Comparison of ENCODE assay signal across 8 cellular contexts in the genomic region with DNA sequence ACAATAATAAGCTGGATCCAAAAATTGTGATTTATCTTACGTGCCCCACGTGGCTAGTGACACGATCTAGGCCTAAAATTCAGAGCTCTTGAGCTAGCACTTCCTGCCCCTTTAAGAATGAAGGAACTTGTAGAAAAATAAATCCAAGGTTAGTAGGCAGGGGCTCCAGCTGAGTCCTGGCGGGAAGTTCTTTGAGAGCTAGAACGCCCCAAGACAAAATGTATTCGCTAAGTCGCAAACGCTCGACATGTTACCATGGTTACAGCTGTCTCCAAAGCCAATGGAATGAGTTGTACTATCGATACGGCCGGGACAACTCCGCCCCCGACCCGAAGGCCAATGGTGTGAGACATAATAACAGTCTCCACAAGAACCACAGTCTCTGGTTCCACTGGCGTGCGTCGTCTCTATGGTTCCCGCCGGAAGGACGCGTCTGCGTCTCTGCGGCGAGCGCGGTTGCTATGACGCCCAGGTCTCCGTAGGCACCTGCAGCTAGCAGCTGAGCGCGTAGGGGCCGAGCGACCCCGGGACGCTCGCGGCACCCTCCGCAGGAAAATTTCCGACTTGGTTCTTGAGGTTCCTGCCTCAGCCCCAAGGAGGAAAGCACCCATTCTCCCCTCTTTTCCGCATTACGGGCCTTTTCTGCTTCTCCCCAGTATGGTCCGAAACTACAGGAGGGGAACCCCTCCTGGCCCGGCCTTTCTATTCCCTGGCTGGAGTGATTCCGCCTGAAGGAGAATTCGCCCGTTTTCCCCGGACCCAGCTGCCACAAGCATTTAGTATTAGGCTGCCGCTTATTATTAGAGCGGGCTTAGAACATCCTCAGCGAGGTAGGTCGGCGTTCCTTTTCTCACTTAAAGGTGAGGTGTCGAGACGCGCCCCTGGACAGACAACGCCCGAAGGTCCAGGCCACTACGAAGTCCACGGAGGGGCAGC. TPM values are rescaled to one million over a fixed set of nuclear protein-coding genes. Genes with fewer than 3 reads are reported as not detected.
DNase-seq lines count a peak whose midpoint lies in the region; ATAC-seq and TF ChIP-seq lines count a peak whose summit lies in the region.

Gene CCDC30 (plus strand): TSS at position 459 of the 936 bp plus-strand sequence. CDS start 17,266 bp downstream, outside the sequence.

- TF ChIP-seq CTCF in CD14-positive monocyte (IDR thresholded peaks at IDR 0.05) (no peak), lower leg skin (IDR thresholded peaks at IDR 0.05) (no peak)

- peaks cover 0 to 2% (median 1%) of the 10 kb centered on the region in 3 donors for H3K27me3 Mint-ChIP-seq in CD14-positive monocyte (ENCODE audit: low read depth in 3 of 3)
- H3K27me3 Mint-ChIP-seq in activated CD4-positive, alpha-beta memory T cell treated with anti-CD3 and anti-CD28 coated beads, Interleukin-2, amount 10 ng/mL, durations not matched to agents 7 days and 5 days: no peaks in the 10 kb centered on the region

- H3K36me3 Mint-ChIP-seq in CD14-positive monocyte: peaks cover 35 to 41% of the 10 kb centered on the region in 2 donors
- H3K36me3 Mint-ChIP-seq in activated CD4-positive, alpha-beta memory T cell treated with anti-CD3 and anti-CD28 coated beads, Interleukin-2, amount 10 ng/mL, durations not matched to agents 7 days and 5 days (ENCODE audit: low read depth): peaks cover 38% of the 10 kb centered on the region

- CTCF ChIA-PET in activated CD4-positive, alpha-beta memory T cell treated with anti-CD3 and anti-CD28 coated beads, Interleukin-2, amount 10 ng/mL, durations not matched to agents 7 days and 5 days (lab: Charles Lee): interaction anchor here (1.3 kb wide), 1 partner anchor 304 kb away, joined by 4 read pairs; the partner anchor contains the start of genes C1orf50 and P3H1

- 1% methylated on average over 59 of the region's 59 CpGs for whole genome bisulfite sequencing in lower leg skin, 2 donors

- POLR2A ChIA-PET in activated CD4-positive, alpha-beta memory T cell treated with anti-CD3 and anti-CD28 coated beads, Interleukin-2, amount 10 ng/mL, durations not matched to agents 7 days and 5 days (lab: Charles Lee): interaction anchor here (0.6 to 1.7 kb wide), 7 partner anchors 11 to 1216 kb away, joined by 3 to 4 read pairs (median 3); partner anchors contain the start of gene PPIH

- peak; percentile 99 for ATAC-seq in GM19455 (IDR thresholded peaks at IDR 0.05; ENCODE audit: unreplicated experiment)
- ATAC-seq in HG03575 (IDR thresholded peaks at IDR 0.05; ENCODE audit: extremely low read depth, insufficient number of reproducible peaks, low FRiP score, unreplicated experiment): peak; percentile 76

- DNase-seq in CD14-positive monocyte (ENCODE audit: low spot score): peak; percentile 94
- peak; percentile 100 for DNase-seq in NCI-H82 (lab: John Stamatoyannopoulos, UW)
- peak; percentile 97 for DNase-seq in activated CD4-positive, alpha-beta memory T cell treated with anti-CD3 and anti-CD28 coated beads, Interleukin-2, amount 10 ng/mL, durations not matched to agents 7 days and 5 days
- DNase-seq in ecto neural progenitor cell (ENCODE audit: low spot score): peak; percentile 96
- peak; percentile 98 for DNase-seq in lower leg skin (ENCODE audit: low spot score in 2 of 2)
- DNase-seq in stimulated activated CD4-positive, alpha-beta T cell treated with anti-CD3 and anti-CD28 coated beads, Interleukin-4, amount 100 ng/mL, for 24 hours: peak; percentile 97

- no peak for TF ChIP-seq POLR2A in lower leg skin (IDR thresholded peaks at IDR 0.05)

- no peaks in the 10 kb centered on the region for H3K9me3 Mint-ChIP-seq in CD14-positive monocyte
- H3K9me3 Mint-ChIP-seq in activated CD4-positive, alpha-beta memory T cell treated with anti-CD3 and anti-CD28 coated beads, Interleukin-2, amount 10 ng/mL, durations not matched to agents 7 days and 5 days: no peaks in the 10 kb centered on the region

- peaks cover 28% of the 10 kb centered on the region for H3K4me1 Mint-ChIP-seq in CD14-positive monocyte
- peaks cover 43% of the 10 kb centered on the region for H3K4me1 Mint-ChIP-seq in activated CD4-positive, alpha-beta memory T cell treated with anti-CD3 and anti-CD28 coated beads, Interleukin-2, amount 10 ng/mL, durations not matched to agents 7 days and 5 days

- H3K4me3 Mint-ChIP-seq in CD14-positive monocyte: peak within 1 kb of the TSS; percentile 83 to 91
- peak within 1 kb of the TSS; percentile 73 for H3K4me3 Mint-ChIP-seq in activated CD4-positive, alpha-beta memory T cell treated with anti-CD3 and anti-CD28 coated beads, Interleukin-2, amount 10 ng/mL, durations not matched to agents 7 days and 5 days

- intact Hi-C loops in CD14-positive monocyte (cut with micrococcal nuclease) (loop anchor here (10.0 kb wide), 2 partner anchors 128 to 302 kb away; partner anchors contain the start of genes C1orf50 (in 1 of the 2), FOXJ3 (in 1 of the 2) and P3H1 (in 1 of the 2)), lower leg skin (cut with DNase I; ENCODE audit: low total_unique reads) (no loop called here)

- H3K27ac Mint-ChIP-seq in CD14-positive monocyte: peak within 1 kb of the TSS in 6 of 7 donors; percentile 68 to 85 (median 82)
- H3K27ac Mint-ChIP-seq in activated CD4-positive, alpha-beta memory T cell treated with anti-CD3 and anti-CD28 coated beads, Interleukin-2, amount 10 ng/mL, durations not matched to agents 7 days and 5 days: peak within 1 kb of the TSS; percentile 61

- peak within 1 kb of the TSS; percentile 15 for H3K4me3 ChIP-seq in lower leg skin (ENCODE audit: low read depth, poor library complexity, severe bottlenecking)

RNA-seq across cellular contexts. Expression of gene CCDC30, which starts in this region (rescaled TPM):
- polyA plus RNA-seq in CD14-positive monocyte: 1 to 10 TPM; 1.2 to 1.5 TPM
- total RNA-seq in activated CD4-positive, alpha-beta memory T cell treated with anti-CD3 and anti-CD28 coated beads, Interleukin-2, amount 10 ng/mL, durations not matched to agents 7 days and 5 days: 1 to 10 TPM; 1.6 to 2.5 TPM
- 1 to 10 TPM in 2 of 4 donors, under 1 TPM in 2; 0.38 to 2.2 (median 1.0) TPM for total RNA-seq in lower leg skin

Comparison
In these comparisons a context has a peak if more than half of its experiments do, and no peak if none do; other contexts are left out.
1. Peak in every context shown above with its lines: DNase-seq, ATAC-seq and H3K4me3 ChIP-seq.